9 cellular contexts compared by ENCODE assay signal in the genomic region with DNA sequence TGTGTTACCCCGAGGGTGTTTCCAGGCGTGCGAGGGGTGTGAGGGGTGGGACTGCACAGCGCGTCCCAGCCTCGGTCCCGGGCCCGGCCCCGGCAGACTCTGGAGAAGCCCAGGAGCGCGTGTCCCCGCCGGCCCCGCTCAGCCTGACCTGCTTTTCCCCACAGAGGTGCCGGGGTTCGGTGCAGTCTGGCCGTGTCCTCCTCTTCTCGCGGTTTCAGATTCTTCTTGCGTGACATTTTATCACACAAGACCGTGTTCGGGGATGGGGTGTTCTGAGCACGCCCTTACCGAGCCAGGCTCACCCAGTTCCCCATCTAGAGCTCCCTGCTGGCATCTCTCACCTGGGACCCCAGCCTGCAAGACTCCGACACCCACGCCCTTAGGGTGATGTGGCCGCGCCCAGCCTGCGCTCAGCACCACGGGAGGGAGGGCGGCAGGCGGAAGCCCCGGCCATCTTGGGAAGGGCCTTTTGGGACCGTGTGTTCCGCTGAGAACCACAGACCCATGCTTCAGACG.
A peak's percentile ranks its signal among the peaks of the same experiment; 100 is the strongest.
DNase-seq lines count a peak whose midpoint lies in the region; ATAC-seq, FAIRE-seq and TF ChIP-seq lines count a peak whose summit lies in the region.
"Had no signal": no experiment of that assay in that cellular context is flagged by ENCODE, and none has a peak within 500 bp of the region (broad histone marks: within the 10 kb centered on the region; RNA-seq: fewer than 3 reads in every experiment).

No MANE protein-coding gene starts in this region.

- peak; percentile 24 to 65 (median 41) for DNase-seq in CD4-positive, CD25-positive, alpha-beta regulatory T cell
- peak; percentile 19 to 20 for DNase-seq in activated CD4-positive, alpha-beta T cell treated with anti-CD3 and anti-CD28 coated beads, Interleukin-2, amount 50 U/mL, for 48 hours
- peak; percentile 11 for DNase-seq in small intestine
- DNase-seq in HPDE6-E6E7 (ENCODE audit: extremely low spot score) = no peak
- no peak for DNase-seq in DMS114 treated with DMSO at 0.1 percent for 48 hours (lab: John Stamatoyannopoulos, UW; ENCODE audit: unreplicated experiment)
- DNase-seq in HK-2 (ENCODE audit: unreplicated experiment) = no peak
- no peak for DNase-seq in DMS153 treated with DMSO at 0.1 percent for 48 hours (lab: John Stamatoyannopoulos, UW; ENCODE audit: unreplicated experiment)

- no peak for FAIRE-seq in small intestine (lab: Jason Lieb, UNC)

- H3K9me3 Mint-ChIP-seq in CD4-positive, CD25-positive, alpha-beta regulatory T cell = peaks cover 0 to 5% (median 0%) of the 10 kb centered on the region in 7 donors
- H3K9me3 Mint-ChIP-seq: brain had no signal

- H3K4me1 ChIP-seq in CD4-positive, CD25-positive, alpha-beta regulatory T cell (ENCODE audit: control insufficient read depth, insufficient read depth, low read length, poor library complexity, severe bottlenecking) = no peaks in the 10 kb centered on the region
- H3K4me1 ChIP-seq in gastroesophageal sphincter (no peaks in the 10 kb centered on the region), small intestine (ENCODE audit: control insufficient read depth in 2 of 2, insufficient read depth in 1 of 2, low read depth in 1 of 2, low read length in 1 of 2) (no peaks in the 10 kb centered on the region)

- no peaks in the 10 kb centered on the region for H3K36me3 ChIP-seq in CD4-positive, CD25-positive, alpha-beta regulatory T cell (ENCODE audit: control insufficient read depth, insufficient read depth, low read length)
- H3K36me3 ChIP-seq in gastroesophageal sphincter (no peaks in the 10 kb centered on the region), small intestine (ENCODE audit: control insufficient read depth in 2 of 2, insufficient read depth in 2 of 2, low read length in 2 of 2) (no peaks in the 10 kb centered on the region)

- H3K4me1 Mint-ChIP-seq in CD4-positive, CD25-positive, alpha-beta regulatory T cell = peaks cover 0 to 2% (median 0%) of the 10 kb centered on the region in 4 donors

- H3K27ac ChIP-seq in CD4-positive, CD25-positive, alpha-beta regulatory T cell (ENCODE audit: insufficient read depth, low read length, poor library complexity, severe bottlenecking) = no peak overlapping the region
- no peak overlapping the region for H3K27ac ChIP-seq in gastroesophageal sphincter
- no peak overlapping the region for H3K27ac ChIP-seq in small intestine (ENCODE audit: low read depth in 1 of 2, low read length in 1 of 2)

- TF ChIP-seq POLR2A in gastroesophageal sphincter (IDR thresholded peaks at IDR 0.05) = no peak

- H3K27me3 ChIP-seq in CD4-positive, CD25-positive, alpha-beta regulatory T cell (ENCODE audit: control insufficient read depth, insufficient read depth, low read length) = no peaks in the 10 kb centered on the region
- peaks cover 42% of the 10 kb centered on the region for H3K27me3 ChIP-seq in gastroesophageal sphincter
- H3K27me3 ChIP-seq in small intestine (ENCODE audit: control insufficient read depth in 2 of 2, insufficient read depth in 2 of 2, low read length in 2 of 2) = no peaks in the 10 kb centered on the region

- no peak for TF ChIP-seq EP300 in gastroesophageal sphincter (IDR thresholded peaks at IDR 0.05)

- TF ChIP-seq CTCF in gastroesophageal sphincter (IDR thresholded peaks at IDR 0.05) = no peak

- peak; percentile 55 to 75 for ATAC-seq in CD4-positive, CD25-positive, alpha-beta regulatory T cell (ENCODE audit: low read depth in 2 of 2)
- no peak for ATAC-seq in gastroesophageal sphincter

- WGBS in gastroesophageal sphincter (ENCODE audit: low coverage in 1 of 2), 2 donors = 83 to 87% methylated on average over 8 to 15 of the region's 36 CpGs
- 50 to 54% (median 53%) methylated on average over 36 of the region's 36 CpGs for WGBS in small intestine, 3 donors

- H3K27ac Mint-ChIP-seq in CD4-positive, CD25-positive, alpha-beta regulatory T cell = no peak overlapping the region

- no peaks in the 10 kb centered on the region for H3K36me3 Mint-ChIP-seq in CD4-positive, CD25-positive, alpha-beta regulatory T cell
- H3K36me3 Mint-ChIP-seq: brain had no signal

- H3K4me3 Mint-ChIP-seq in CD4-positive, CD25-positive, alpha-beta regulatory T cell = peak overlapping the region; percentile 81 to 91 (median 82)

- no peaks in the 10 kb centered on the region for H3K9me3 ChIP-seq in CD4-positive, CD25-positive, alpha-beta regulatory T cell (ENCODE audit: control insufficient read depth in 2 of 2, low read length in 2 of 2)
- no peaks in the 10 kb centered on the region for H3K9me3 ChIP-seq in gastroesophageal sphincter
- H3K9me3 ChIP-seq in small intestine (ENCODE audit: control insufficient read depth, low read depth) = no peaks in the 10 kb centered on the region

- no peak overlapping the region for H3K4me3 ChIP-seq in CD4-positive, CD25-positive, alpha-beta regulatory T cell (ENCODE audit: low read depth, low read length)
- peak overlapping the region; percentile 7 to 43 for H3K4me3 ChIP-seq in gastroesophageal sphincter
- H3K4me3 ChIP-seq in small intestine (ENCODE audit: low read depth in 1 of 2, low read length in 2 of 2) = peak overlapping the region in 1 of 2 donors; percentile 2

- H3K27me3 Mint-ChIP-seq in CD4-positive, CD25-positive, alpha-beta regulatory T cell = no peaks in the 10 kb centered on the region

Comparison
In these comparisons a context has a peak if more than half of its experiments do, and no peak if none do; other contexts are left out.
1. DNase-seq: peak in CD4-positive, CD25-positive, alpha-beta regulatory T cell (3 of 3), activated CD4-positive, alpha-beta T cell treated with anti-CD3 and anti-CD28 coated beads, Interleukin-2, amount 50 U/mL, for 48 hours (2 of 2) and small intestine (single experiment); none in HPDE6-E6E7 (single experiment), DMS114 treated with DMSO at 0.1 percent for 48 hours (single experiment), HK-2 (single experiment) and DMS153 treated with DMSO at 0.1 percent for 48 hours (single experiment).